3 cellular contexts compared by ENCODE assay signal in genomic region chr6:17845598-17845997, GRCh38.
TF ChIP-seq lines count a peak whose summit lies in the region.

No MANE protein-coding gene starts in this region.

TF ChIP-seq in GM23338, 12 proteins besides CTCF, POLR2A, EP300 and RAD21 (continues in another document):
- TF ChIP-seq REST (IDR thresholded peaks at IDR 0.05; ENCODE audit: unreplicated experiment): no peak
- no peak for TF ChIP-seq ZNF331 (CRISPR knock-in tag; IDR thresholded peaks at IDR 0.05; ENCODE audit: low read depth)
- TF ChIP-seq POLR2AphosphoS5 (IDR thresholded peaks at IDR 0.05; ENCODE audit: low read depth): no peak
- no peak for TF ChIP-seq CREB1 (CRISPR knock-in tag; IDR thresholded peaks at IDR 0.05; ENCODE audit: low read depth)
- no peak for TF ChIP-seq EZH2phosphoT487 (IDR thresholded peaks at IDR 0.05; ENCODE audit: unreplicated experiment)
- no peak for TF ChIP-seq ZNF114 (CRISPR knock-in tag; IDR thresholded peaks at IDR 0.05)
- TF ChIP-seq ETS1 (IDR thresholded peaks at IDR 0.05): no peak

TF ChIP-seq in K562, 482 proteins besides CTCF, POLR2A, EP300 and RAD21:
- TF ChIP-seq TEAD4 (IDR thresholded peaks at IDR 0.05; ENCODE audit: low read length) (peak; percentile 32; the same call in 1 of the 2 replicates), TEAD4 (CRISPR knock-in tag; IDR thresholded peaks at IDR 0.05; ENCODE audit: borderline replicate concordance) (no peak), MEIS2 (IDR thresholded peaks at IDR 0.05; ENCODE audit: partially characterized antibody) (peak; percentile 49), PKNOX1 (IDR thresholded peaks at IDR 0.05) (peak; percentile 25; the same call in 1 of the 2 replicates), SPI1 (IDR thresholded peaks at IDR 0.05; ENCODE audit: borderline replicate concordance, low read depth, low read length) (peak; percentile 66; the same call in 1 of the 2 replicates), PBX2 (CRISPR knock-in tag; IDR thresholded peaks at IDR 0.05; ENCODE audit: low read depth) (no peak), PBX2 (tag; conservative IDR thresholded peaks at IDR 0.05; ENCODE audit: low read depth) (peak; percentile 40), ZNF23 (CRISPR knock-in tag; IDR thresholded peaks at IDR 0.05) (no peak), WHSC1 (IDR thresholded peaks at IDR 0.05; ENCODE audit: low read length) (peak; percentile 56), ZNF668 (CRISPR knock-in tag; IDR thresholded peaks at IDR 0.05) (0 out of 2 replicates have a peak, but pooled peaks have one; percentile 26), ZBTB9 (CRISPR knock-in tag; IDR thresholded peaks at IDR 0.05) (no peak)

TF ChIP-seq in SK-N-SH, 30 proteins besides CTCF, POLR2A, EP300 and RAD21 (continued from another document):
- TF ChIP-seq USF1 (IDR thresholded peaks at IDR 0.05; ENCODE audit: borderline replicate concordance, low read depth) (no peak), RFX5 (IDR thresholded peaks at IDR 0.05; ENCODE audit: low read length) (no peak), PBX3 (IDR thresholded peaks at IDR 0.05) (no peak), ZBTB33 (IDR thresholded peaks at IDR 0.05; ENCODE audit: borderline replicate concordance, low read depth) (no peak), FOXJ3 (CRISPR knock-in tag; IDR thresholded peaks at IDR 0.05) (no peak), CHD2 (IDR thresholded peaks at IDR 0.05; ENCODE audit: low read length, partially characterized antibody) (no peak), IRF3 (IDR thresholded peaks at IDR 0.05; ENCODE audit: low read depth, low read length) (no peak), FOSL2 (IDR thresholded peaks at IDR 0.05; ENCODE audit: borderline replicate concordance, low read depth) (no peak), TAF1 (IDR thresholded peaks at IDR 0.05; ENCODE audit: borderline replicate concordance, low read depth, low read length) (no peak), TEAD4 (IDR thresholded peaks at IDR 0.05; ENCODE audit: borderline replicate concordance, insufficient read depth) (no peak), USF2 (IDR thresholded peaks at IDR 0.05; ENCODE audit: borderline replicate concordance, low read depth, low read length) (no peak), MXI1 (IDR thresholded peaks at IDR 0.05; ENCODE audit: low read depth, low read length) (no peak), MEF2A (IDR thresholded peaks at IDR 0.05; ENCODE audit: borderline replicate concordance, low read depth) (no peak), ELF1 (IDR thresholded peaks at IDR 0.05) (no peak), EZH2phosphoT487 (IDR thresholded peaks at IDR 0.05; ENCODE audit: borderline replicate concordance, low read depth) (no peak)
